ENCODE assay signal across 21 cellular contexts in the genomic region with DNA sequence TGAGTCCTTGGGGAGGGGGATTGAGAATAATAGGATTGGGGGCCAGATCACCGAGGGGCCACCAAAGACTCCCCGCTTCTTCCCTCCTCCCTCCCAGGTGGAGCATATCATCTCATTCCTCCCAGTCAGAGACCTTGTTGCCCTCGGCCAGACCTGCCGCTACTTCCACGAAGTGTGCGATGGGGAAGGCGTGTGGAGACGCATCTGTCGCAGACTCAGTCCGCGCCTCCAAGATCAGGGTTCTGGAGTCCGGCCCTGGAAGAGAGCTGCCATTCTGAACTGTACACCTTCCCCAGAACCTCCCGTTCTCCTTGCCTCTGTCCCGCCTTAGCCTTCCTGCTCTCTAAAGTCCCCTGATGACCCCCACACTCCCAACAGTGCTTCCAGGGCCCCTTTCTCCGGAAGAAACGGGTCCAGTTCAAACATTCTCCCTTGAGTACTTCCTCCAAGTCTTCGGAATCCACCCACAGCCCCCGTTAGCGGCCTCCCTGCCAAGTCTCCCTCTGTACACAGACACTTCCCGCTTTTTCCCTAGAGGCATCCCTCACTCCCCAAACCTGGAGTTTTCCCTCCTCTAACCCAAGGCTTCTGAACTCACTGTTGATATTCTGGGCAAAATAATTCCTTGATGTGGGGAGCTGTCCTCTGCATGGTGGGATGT. TPM values are rescaled to one million over a fixed set of nuclear protein-coding genes. Genes with fewer than 3 reads are reported as not detected.
DNase-seq lines count a peak whose midpoint lies in the region; ATAC-seq and TF ChIP-seq lines count a peak whose summit lies in the region.
"Had no signal": no experiment of that assay in that cellular context is flagged by ENCODE, and none has a peak within 500 bp of the region (broad histone marks: within the 10 kb centered on the region; RNA-seq: fewer than 3 reads in every experiment).

No MANE protein-coding gene starts in this region.

- H3K4me1 ChIP-seq in ES-I3 (ENCODE audit: insufficient read depth, low read length) (peaks cover 11% of the 10 kb centered on the region; the same call in 1 of the 2 replicates), mammary epithelial cell (ENCODE audit: insufficient read depth, low read length) (no peaks in the 10 kb centered on the region), hepatocyte (ENCODE audit: insufficient read depth) (peaks cover 9% of the 10 kb centered on the region), rectal smooth muscle tissue (ENCODE audit: control insufficient read depth, insufficient read depth, low read length) (peaks cover 3% of the 10 kb centered on the region), aorta (ENCODE audit: control insufficient read depth in 1 of 2, insufficient read depth in 2 of 2, low read length in 2 of 2) (no peaks in the 10 kb centered on the region), HAP-1 (no peaks in the 10 kb centered on the region)

- no peaks in the 10 kb centered on the region for H3K9me2 ChIP-seq in hepatocyte (replicated peaks; ENCODE audit: insufficient read depth)

- peaks cover 4% of the 10 kb centered on the region for H3K79me2 ChIP-seq in mammary epithelial cell (ENCODE audit: insufficient read depth, low read length)
- H3K79me2 ChIP-seq in hepatocyte: no peaks in the 10 kb centered on the region

- no peaks in the 10 kb centered on the region for H3K36me3 ChIP-seq in ES-I3 (ENCODE audit: insufficient read depth, low read length)
- H3K36me3 ChIP-seq in mammary epithelial cell (ENCODE audit: insufficient read depth, low read length): no peaks in the 10 kb centered on the region
- no peaks in the 10 kb centered on the region for H3K36me3 ChIP-seq in hepatocyte (replicated peaks; ENCODE audit: insufficient read depth, low read depth)
- no peaks in the 10 kb centered on the region for H3K36me3 ChIP-seq in rectal smooth muscle tissue (ENCODE audit: control insufficient read depth, insufficient read depth, low read length)
- H3K36me3 ChIP-seq in aorta (ENCODE audit: control insufficient read depth in 1 of 2, insufficient read depth in 2 of 2, low read length in 1 of 2): no peaks in the 10 kb centered on the region
- H3K36me3 ChIP-seq in HAP-1 (replicated peaks): no peaks in the 10 kb centered on the region

- CTCF ChIA-PET in mammary epithelial cell (lab: Charles Lee; ENCODE audit: low non-redundant PET): no interaction called here

- peak overlapping the region; percentile 43; the same call in 1 of the 2 replicates for H3K9ac ChIP-seq in ES-I3 (ENCODE audit: low read depth, low read length)
- no peak overlapping the region for H3K9ac ChIP-seq in mammary epithelial cell (ENCODE audit: insufficient read depth, low read length)
- H3K9ac ChIP-seq in rectal smooth muscle tissue (ENCODE audit: low read length): no peak overlapping the region

- dilution Hi-C loops in mammary epithelial cell (cut with HindIII; ENCODE audit: low sequenced_read_pairs): no loop called here

- BruUV-seq in mammary epithelial cell (replicated peaks; lab: Mats Ljungman, UMichigan): no TSS peak

- H2AFZ ChIP-seq in mammary epithelial cell (ENCODE audit: low read depth, low read length): peak overlapping the region; percentile 40
- no peak overlapping the region for H2AFZ ChIP-seq in hepatocyte
- H2AFZ ChIP-seq: PC-9 had no signal

- no peak overlapping the region for H3K4me3 ChIP-seq in mammary epithelial cell (replicated peaks in 1 of 3; ENCODE audit: insufficient read depth in 1 of 3, low read depth in 2 of 3, low read length in 3 of 3)
- no peak overlapping the region for H3K4me3 ChIP-seq in hepatocyte
- H3K4me3 ChIP-seq in rectal smooth muscle tissue (ENCODE audit: low read length): peak overlapping the region; percentile 34
- no peak overlapping the region for H3K4me3 ChIP-seq in aorta (ENCODE audit: low read length in 2 of 2)
- H3K4me3 ChIP-seq in HAP-1: no peak overlapping the region
- H3K4me3 ChIP-seq: PC-9, skin epidermis had no signal

- H3K4me2 ChIP-seq in mammary epithelial cell (ENCODE audit: insufficient read depth, low read depth, low read length) (no peak overlapping the region), hepatocyte (peak overlapping the region; percentile 67)
- H3K4me2 ChIP-seq: PC-9 had no signal

- no peaks in the 10 kb centered on the region for H3K9me3 ChIP-seq in ES-I3 (ENCODE audit: control insufficient read depth, insufficient read depth, low read length)
- no peaks in the 10 kb centered on the region for H3K9me3 ChIP-seq in mammary epithelial cell (replicated peaks; ENCODE audit: insufficient read depth, low read length)
- no peaks in the 10 kb centered on the region for H3K9me3 ChIP-seq in hepatocyte (ENCODE audit: low read depth)
- no peaks in the 10 kb centered on the region for H3K9me3 ChIP-seq in aorta (ENCODE audit: control insufficient read depth, low read length)
- no peaks in the 10 kb centered on the region for H3K9me3 ChIP-seq in HAP-1

- no peak for ATAC-seq in aorta (ENCODE audit: low FRiP score)
- ATAC-seq: esophagus mucosa; stimulated activated effector memory CD8-positive, alpha-beta T cell treated with anti-CD3 and anti-CD28 coated beads, Interleukin-12 subunit alpha, Interleukin-12 subunit beta, amount 100 ng/mL, for 72 hours had no signal

- DNase-seq in mammary epithelial cell: no peak
- DNase-seq in hepatocyte (ENCODE audit: low spot score): no peak
- no peak for DNase-seq in stimulated activated CD4-positive, alpha-beta T cell treated with anti-CD3 and anti-CD28 coated beads, Interleukin-12 subunit alpha, Interleukin-12 subunit beta, amount 100 ng/mL, for 4 hours
- DNase-seq in aorta: no peak
- no peak for DNase-seq in NCI-H1092 treated with DMSO at 0.1 percent for 48 hours (lab: John Stamatoyannopoulos, UW)
- DNase-seq in HAP-1 (ENCODE audit: low spot score in 2 of 2): no peak
- DNase-seq: activated CD8-positive, alpha-beta memory T cell treated with anti-CD3 and anti-CD28 coated beads for 24 hours; dermis blood vessel endothelial cell; NCI-H1930; NCI-H524 treated with DMSO at 0.1 percent for 48 hours; PC-9; SW 1271; WERI-Rb-1 had no signal

- 35% methylated on average over 18 of the region's 20 CpGs for WGBS in mammary epithelial cell (ENCODE audit: low coverage, missing lambda C conversion rate)
- WGBS in hepatocyte (ENCODE audit: low lambda C conversion rate, missing lambda C conversion rate): 69% methylated on average over 20 of the region's 20 CpGs
- 25 to 37% methylated on average over 20 of the region's 20 CpGs for WGBS in aorta, 2 donors

- no peaks in the 10 kb centered on the region for H3K27me3 ChIP-seq in mammary epithelial cell (ENCODE audit: insufficient read depth, low read length)
- H3K27me3 ChIP-seq in hepatocyte: no peaks in the 10 kb centered on the region
- H3K27me3 ChIP-seq in rectal smooth muscle tissue (ENCODE audit: control insufficient read depth, insufficient read depth, low read length): peaks cover 3% of the 10 kb centered on the region
- H3K27me3 ChIP-seq in aorta (ENCODE audit: control insufficient read depth in 1 of 2, insufficient read depth in 2 of 2, low read length in 1 of 2): no peaks in the 10 kb centered on the region
- no peaks in the 10 kb centered on the region for H3K27me3 ChIP-seq in HAP-1 (ENCODE audit: low read depth)

- in situ Hi-C loops in mammary epithelial cell (cut with MboI; ENCODE audit: low sequenced_read_pairs in 2 of 2): no loop called here
- in situ Hi-C loops in HAP-1 (cut with MboI; ENCODE audit: low sequenced_read_pairs): no loop called here

- TF ChIP-seq CTCF in mammary epithelial cell (conservative IDR thresholded peaks at IDR 0.05 in 1 of 2, IDR thresholded peaks at IDR 0.05 in 1 of 2; ENCODE audit: extremely low read depth in 1 of 2, insufficient read depth in 1 of 2, low read depth in 1 of 2, low read length in 2 of 2) (no peak), hepatocyte (IDR thresholded peaks at IDR 0.05; ENCODE audit: poor library complexity) (no peak)

- intact Hi-C loops in mammary epithelial cell (cut with micrococcal nuclease) (no loop called here), aorta (cut with DNase I) (no loop called here)

- H4K20me1 ChIP-seq in mammary epithelial cell (ENCODE audit: insufficient read depth, low read length): no peaks in the 10 kb centered on the region
- no peaks in the 10 kb centered on the region for H4K20me1 ChIP-seq in hepatocyte (ENCODE audit: insufficient read depth, poor library complexity, severe bottlenecking)

- no peak overlapping the region for H3K27ac ChIP-seq in mammary epithelial cell (ENCODE audit: insufficient read depth, low read depth, low read length)
- peak overlapping the region; percentile 69 for H3K27ac ChIP-seq in hepatocyte
- H3K27ac ChIP-seq in rectal smooth muscle tissue (ENCODE audit: low read depth, low read length): peak overlapping the region; percentile 56
- H3K27ac ChIP-seq in aorta (ENCODE audit: low read depth in 1 of 2, low read length in 2 of 2): no peak overlapping the region
- H3K27ac ChIP-seq: PC-9, WERI-Rb-1 had no signal

RNA-seq across cellular contexts. Expression of a gene that starts 4.1 kb away (rescaled TPM):
- total RNA-seq in mammary epithelial cell (under 1 TPM; 0.17 to 0.45 TPM), hepatocyte (1.1 and 1.4 TPM in 2 replicates), aorta (under 1 TPM in 1 of 2 donors, not detected in 1; 0.81 TPM)
- polyA plus RNA-seq in mammary epithelial cell (0.44 TPM), hepatocyte (0.49 and 1.6 TPM in 2 replicates), aorta (1 to 10 TPM in 1 of 2 donors, not detected in 1; 1.2 TPM)
- polyA minus RNA-seq in mammary epithelial cell: not detected
- total RNA-seq: dermis blood vessel endothelial cell had no signal

RNA-seq across cellular contexts. Expression of a gene that starts 4.3 kb away (rescaled TPM):
- total RNA-seq in mammary epithelial cell (10 to 100 TPM in 1 of 2 donors, 1 to 10 TPM in 1; 7.8 to 29.1 TPM), hepatocyte (34.0 and 40.3 TPM in 2 replicates), aorta (10 to 100 TPM; 39.1 to 56.0 TPM)
- polyA plus RNA-seq in mammary epithelial cell (8.1 TPM), hepatocyte (105 and 129 TPM in 2 replicates), aorta (10 to 100 TPM; 26.3 to 68.2 TPM)
- 6.0 TPM for polyA minus RNA-seq in mammary epithelial cell

RNA-seq across cellular contexts. Expression of a gene that starts 12.0 kb away (rescaled TPM):
- total RNA-seq in mammary epithelial cell (1 to 10 TPM in 1 of 2 donors, under 1 TPM in 1; 0.67 to 6.9 TPM), hepatocyte (64.2 and 90.0 TPM in 2 replicates), aorta (100 to 1,000 TPM in 1 of 2 donors, 10 to 100 TPM in 1; 75.1 to 277 TPM)
- polyA plus RNA-seq in mammary epithelial cell (0.86 TPM), hepatocyte (249 and 343 TPM in 2 replicates), aorta (100 to 1,000 TPM in 1 of 2 donors, 10 to 100 TPM in 1; 34.3 to 341 TPM)
- polyA minus RNA-seq in mammary epithelial cell: not detected
- total RNA-seq: lung microvascular endothelial cell had no signal

RNA-seq across cellular contexts. Expression of a gene that starts 16.5 kb away (rescaled TPM):
- total RNA-seq in mammary epithelial cell: 1 to 10 TPM in 1 of 2 donors, not detected in 1; 2.0 TPM
- 0.18 TPM for polyA plus RNA-seq in mammary epithelial cell
- not detected for polyA minus RNA-seq in mammary epithelial cell
- not detected in 2 replicates for total RNA-seq in hepatocyte
- polyA plus RNA-seq in hepatocyte: 1.8 and 4.0 TPM in 2 replicates
- 1 to 10 TPM; 2.1 to 7.5 TPM for total RNA-seq in aorta
- polyA plus RNA-seq in aorta: 1 to 10 TPM in 1 of 2 donors, under 1 TPM in 1; 0.75 to 9.9 TPM
- total RNA-seq: dermis blood vessel endothelial cell, lung microvascular endothelial cell, urinary bladder had no signal
- polyA plus RNA-seq: AG04450 had no signal

RNA-seq across cellular contexts. Expression of a gene that starts 22.1 kb away (rescaled TPM):
- 10 to 100 TPM in 1 of 2 donors, 1 to 10 TPM in 1; 6.8 to 16.3 TPM for total RNA-seq in mammary epithelial cell
- 15.7 TPM for polyA plus RNA-seq in mammary epithelial cell
- 11.3 TPM for polyA minus RNA-seq in mammary epithelial cell
- total RNA-seq in hepatocyte: 8.8 and 10.4 TPM in 2 replicates
- 39.2 and 44.4 TPM in 2 replicates for polyA plus RNA-seq in hepatocyte
- total RNA-seq in aorta: 10 to 100 TPM; 15.1 to 19.1 TPM
- polyA plus RNA-seq in aorta: 10 to 100 TPM; 14.0 to 33.0 TPM

Comparison
In these comparisons a context has a peak if more than half of its experiments do, and no peak if none do; other contexts are left out.
1. H3K27ac ChIP-seq: peak in hepatocyte (single experiment) and rectal smooth muscle tissue (single experiment); none in mammary epithelial cell (single experiment) and aorta (0 of 2).